8 cellular contexts compared by ENCODE assay signal in genomic region chr1:24385160-24385939, GRCh38. TPM values are rescaled to one million over a fixed set of nuclear protein-coding genes. Genes with fewer than 3 reads are reported as not detected.
A peak's percentile ranks its signal among the peaks of the same experiment; 100 is the strongest.
DNase-seq lines count a peak whose midpoint lies in the region; ATAC-seq and TF ChIP-seq lines count a peak whose summit lies in the region.

No MANE protein-coding gene starts in this region.

- POLR2A ChIA-PET in CD8-positive, alpha-beta T cell (lab: Charles Lee): no interaction called here

- no peaks in the 10 kb centered on the region for H3K27me3 Mint-ChIP-seq in CD8-positive, alpha-beta T cell (ENCODE audit: low read depth)

- no peak overlapping the region for H3K4me3 Mint-ChIP-seq in CD8-positive, alpha-beta T cell

- H3K27ac Mint-ChIP-seq in CD8-positive, alpha-beta T cell: no peak overlapping the region

- intact Hi-C loops in CD8-positive, alpha-beta T cell (cut with DNase I, micrococcal nuclease): no loop called here

- peaks cover 12% of the 10 kb centered on the region for H3K4me1 Mint-ChIP-seq in CD8-positive, alpha-beta T cell (ENCODE audit: low read depth)

- H3K9me3 Mint-ChIP-seq in CD8-positive, alpha-beta T cell: no peaks in the 10 kb centered on the region

- no peaks in the 10 kb centered on the region for H3K36me3 ChIP-seq in CD8-positive, alpha-beta T cell (ENCODE audit: insufficient read depth, low read length)
- H3K36me3 ChIP-seq in lung (ENCODE audit: control insufficient read depth in 2 of 2, insufficient read depth in 2 of 2, low read length in 2 of 2): peaks cover 0 to 2% of the 10 kb centered on the region in 2 donors

- peak in 2 of 7 experiments; percentile 32 to 44 for DNase-seq in CD8-positive, alpha-beta T cell
- DNase-seq in LNCaP clone FGC (ENCODE audit: low read depth) (no peak), lung (ENCODE audit: low spot score) (peak; percentile 28), Ammon's horn (ENCODE audit: low spot score) (no peak), NCI-H146 treated with DMSO at 0.1 percent for 48 hours (lab: John Stamatoyannopoulos, UW; ENCODE audit: unreplicated experiment) (no peak), putamen (ENCODE audit: low spot score) (no peak)
- DNase-seq in activated naive CD4-positive, alpha-beta T cell treated with anti-CD3 and anti-CD28 coated beads, Interleukin-2, amount 50 U/mL, for 16 hours: peak; percentile 42

- no peak overlapping the region for H3K27ac ChIP-seq in CD8-positive, alpha-beta T cell (ENCODE audit: low read depth, low read length)
- H3K27ac ChIP-seq in lung (ENCODE audit: low read depth in 1 of 2, low read length in 1 of 2): peak overlapping the region in 1 of 2 donors; percentile 84

- H3K9me3 ChIP-seq in CD8-positive, alpha-beta T cell (ENCODE audit: low read length): no peaks in the 10 kb centered on the region
- no peaks in the 10 kb centered on the region for H3K9me3 ChIP-seq in lung (ENCODE audit: control insufficient read depth in 2 of 2, insufficient read depth in 1 of 2, low read length in 1 of 2)

- ATAC-seq in CD8-positive, alpha-beta T cell: peak; percentile 74
- ATAC-seq in lung (ENCODE audit: insufficient read depth, low FRiP score) (no peak), GM21526 (IDR thresholded peaks at IDR 0.05; ENCODE audit: low FRiP score, unreplicated experiment) (no peak)

- CTCF ChIA-PET in CD8-positive, alpha-beta T cell (lab: Charles Lee): interaction anchor here (0.8 to 2.5 kb wide), 10 partner anchors 9 to 314 kb away, joined by 3 to 27 read pairs (median 4); no protein-coding TSS in a partner anchor

- no peak overlapping the region for H3K4me3 ChIP-seq in CD8-positive, alpha-beta T cell (ENCODE audit: low read depth, low read length)
- H3K4me3 ChIP-seq in LNCaP clone FGC (ENCODE audit: low read depth, low read length): no peak overlapping the region
- no peak overlapping the region for H3K4me3 ChIP-seq in lung

- WGBS in lung, 2 donors: 82 to 83% methylated on average over 12 of the region's 12 CpGs

- H3K27me3 ChIP-seq in CD8-positive, alpha-beta T cell (ENCODE audit: insufficient read depth, low read length): no peaks in the 10 kb centered on the region
- no peaks in the 10 kb centered on the region for H3K27me3 ChIP-seq in lung (ENCODE audit: control insufficient read depth, insufficient read depth)

- peak; percentile 75 for TF ChIP-seq CTCF in CD8-positive, alpha-beta T cell (IDR thresholded peaks at IDR 0.05)
- peak; percentile 60 for TF ChIP-seq CTCF in LNCaP clone FGC (IDR thresholded peaks at IDR 0.05; ENCODE audit: control insufficient read depth, extremely low read depth, insufficient read depth)
- TF ChIP-seq CTCF in lung (IDR thresholded peaks at IDR 0.05; ENCODE audit: control extremely low read depth, extremely low read depth): no peak

- no peaks in the 10 kb centered on the region for H3K4me1 ChIP-seq in CD8-positive, alpha-beta T cell (ENCODE audit: insufficient read depth, low read length)
- peaks cover 0 to 16% of the 10 kb centered on the region in 2 donors for H3K4me1 ChIP-seq in lung (ENCODE audit: control insufficient read depth in 2 of 2, insufficient read depth in 2 of 2, low read length in 2 of 2)

- H3K36me3 Mint-ChIP-seq in CD8-positive, alpha-beta T cell: peaks cover 43% of the 10 kb centered on the region

RNA-seq across cellular contexts. Expression of gene STPG1, which starts 28.2 kb away (rescaled TPM):
- total RNA-seq in CD8-positive, alpha-beta T cell: 1 to 10 TPM; 2.0 to 2.4 TPM
- total RNA-seq in lung: 10 to 100 TPM in 1 of 2 donors, 1 to 10 TPM in 1; 10.0 to 13.5 TPM
- polyA plus RNA-seq in lung: 1 to 10 TPM; 6.7 to 9.5 TPM

RNA-seq across cellular contexts. Expression of gene NIPAL3, which starts 30.3 kb away (rescaled TPM):
- total RNA-seq in CD8-positive, alpha-beta T cell: 10 to 100 TPM; 22.3 to 22.7 TPM
- total RNA-seq in lung: 10 to 100 TPM; 25.7 to 31.8 TPM
- 10 to 100 TPM; 11.9 to 14.0 TPM for polyA plus RNA-seq in lung

Comparison
In these comparisons a context has a peak if more than half of its experiments do, and no peak if none do; other contexts are left out.
1. DNase-seq: peak in activated naive CD4-positive, alpha-beta T cell treated with anti-CD3 and anti-CD28 coated beads, Interleukin-2, amount 50 U/mL, for 16 hours (single experiment) and lung (single experiment); none in LNCaP clone FGC (single experiment), Ammon's horn (single experiment), NCI-H146 treated with DMSO at 0.1 percent for 48 hours (single experiment) and putamen (single experiment).